8 cellular contexts compared by ENCODE assay signal in the genomic region with DNA sequence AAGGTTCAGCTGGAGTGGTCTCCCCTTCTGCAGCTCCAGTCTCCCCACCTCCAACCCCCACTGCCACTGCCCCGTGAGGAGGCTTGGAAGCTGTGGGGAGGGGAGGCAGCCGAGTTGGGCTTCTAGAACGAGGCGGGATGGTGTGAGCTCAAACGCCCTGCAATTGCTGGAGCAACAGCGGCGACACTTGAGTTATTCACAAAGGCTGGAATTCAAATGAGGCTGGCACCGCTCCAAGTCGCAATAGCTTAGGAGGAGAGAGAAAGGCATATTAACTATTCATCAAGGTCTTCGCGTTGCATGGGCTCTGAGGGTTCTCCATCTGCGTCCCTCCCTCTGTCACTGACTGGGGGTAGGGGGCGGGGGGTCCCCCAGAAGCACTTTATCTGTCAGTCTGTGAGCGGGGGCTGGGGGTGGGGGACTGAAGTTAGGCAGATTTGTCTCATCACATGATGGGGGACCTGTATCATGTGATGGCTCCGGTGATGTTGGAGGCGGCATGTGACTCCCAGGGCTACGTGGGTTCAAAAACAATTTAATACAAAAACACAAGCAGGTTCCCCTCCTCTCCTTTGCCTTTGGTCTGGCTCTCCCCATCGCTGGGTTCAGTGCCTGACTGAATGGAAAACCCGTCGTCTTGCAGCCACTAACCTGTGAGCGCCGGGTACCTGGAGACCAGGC.
A peak's percentile ranks its signal among the peaks of the same experiment; 100 is the strongest.
DNase-seq lines count a peak whose midpoint lies in the region; ATAC-seq and TF ChIP-seq lines count a peak whose summit lies in the region.

No MANE protein-coding gene starts in this region.

- DNase-seq in GM04504 (ENCODE audit: low read depth) (peak; percentile 20), NCI-H446 (lab: John Stamatoyannopoulos, UW) (peak; percentile 11 to 53), cardiac fibroblast (ENCODE audit: low read depth in 2 of 2) (peak; percentile 62 to 73), kidney glomerular epithelial cell (lab: John Stamatoyannopoulos, UW) (peak; percentile 24)
- peak; percentile 27 to 31 for DNase-seq in stimulated activated CD4-positive, alpha-beta T cell treated with anti-CD3 and anti-CD28 coated beads, Interleukin-2, amount 100 ng/mL, for 24 hours
- DNase-seq in stimulated activated naive CD4-positive, alpha-beta T cell (lab: John Stamatoyannopoulos, UW), result no peak

- TF ChIP-seq CTCF in cardiac fibroblast (IDR thresholded peaks at IDR 0.05; ENCODE audit: low read depth, low read length), result no peak

- ATAC-seq in GM19455 (IDR thresholded peaks at IDR 0.05; ENCODE audit: unreplicated experiment), result no peak
- no peak for ATAC-seq in HG02970 (IDR thresholded peaks at IDR 0.05; ENCODE audit: low FRiP score, unreplicated experiment)

- H3K4me3 ChIP-seq in cardiac fibroblast (replicated peaks in 1 of 2; ENCODE audit: low read depth in 2 of 2, low read length in 2 of 2), result peak overlapping the region; percentile 13 to 21

Comparison
In these comparisons a context has a peak if more than half of its experiments do, and no peak if none do; other contexts are left out.
1. DNase-seq: peak in GM04504 (single experiment), NCI-H446 (2 of 2), cardiac fibroblast (2 of 2), kidney glomerular epithelial cell (single experiment) and stimulated activated CD4-positive, alpha-beta T cell treated with anti-CD3 and anti-CD28 coated beads, Interleukin-2, amount 100 ng/mL, for 24 hours (2 of 2); none in stimulated activated naive CD4-positive, alpha-beta T cell (0 of 6).